9 cellular contexts compared by ENCODE assay signal in genomic region chr1:78650114-78650513, GRCh38. TPM values are rescaled to one million over a fixed set of nuclear protein-coding genes. Genes with fewer than 3 reads are reported as not detected.
A peak's percentile ranks its signal among the peaks of the same experiment; 100 is the strongest.
DNase-seq lines count a peak whose midpoint lies in the region; ATAC-seq and TF ChIP-seq lines count a peak whose summit lies in the region.
"Had no signal": no experiment of that assay in that cellular context is flagged by ENCODE, and none has a peak within 500 bp of the region (broad histone marks: within the 10 kb centered on the region; RNA-seq: fewer than 3 reads in every experiment).

No MANE protein-coding gene starts in this region.

- peaks cover 1% of the 10 kb centered on the region for H3K36me3 ChIP-seq in left ventricle myocardium inferior
- no peaks in the 10 kb centered on the region for H3K36me3 ChIP-seq in suprapubic skin

- peaks cover 36% of the 10 kb centered on the region for H3K9me3 Mint-ChIP-seq in T-helper 1 cell treated with Interleukin-12 subunit alpha and Interleukin-12 subunit beta and Interleukin-4 antibody, amounts not matched to agents 30 μg/mL and 1 μg/mL, for 36 hours

- no peaks in the 10 kb centered on the region for H3K27me3 ChIP-seq in left ventricle myocardium inferior (ENCODE audit: low read depth)
- H3K27me3 ChIP-seq in suprapubic skin: no peaks in the 10 kb centered on the region

- DNase-seq in T-helper 1 cell (no peak), T-helper 17 cell (no peak), left ventricle myocardium inferior (no peak), suprapubic skin (ENCODE audit: low spot score in 2 of 2) (no peak), NCI-H748 (lab: John Stamatoyannopoulos, UW; ENCODE audit: unreplicated experiment) (no peak), T-helper 9 cell (no peak)
- no peak for DNase-seq in stimulated activated CD4-positive, alpha-beta T cell treated with anti-CD3 and anti-CD28 coated beads, Interleukin-1b, Interleukin-23, amount 100 ng/mL, for 48 hours

- no peak for TF ChIP-seq POLR2A in suprapubic skin (IDR thresholded peaks at IDR 0.05)

- H3K27ac ChIP-seq in left ventricle myocardium inferior (replicated peaks) (peak overlapping the region; percentile 77), suprapubic skin (peak overlapping the region; percentile 4)
- H3K27ac ChIP-seq: A549 had no signal

- WGBS in suprapubic skin: 33% methylated on average over 4 of the region's 4 CpGs

- H3K27me3 Mint-ChIP-seq in T-helper 1 cell treated with Interleukin-12 subunit alpha and Interleukin-12 subunit beta and Interleukin-4 antibody, amounts not matched to agents 30 μg/mL and 1 μg/mL, for 36 hours (ENCODE audit: low read depth): no peaks in the 10 kb centered on the region
- no peaks in the 10 kb centered on the region for H3K27me3 Mint-ChIP-seq in T-helper 17 cell

- H3K27ac Mint-ChIP-seq in T-helper 1 cell treated with Interleukin-12 subunit alpha and Interleukin-12 subunit beta and Interleukin-4 antibody, amounts not matched to agents 30 μg/mL and 1 μg/mL, for 36 hours: peak overlapping the region; percentile 89
- peak overlapping the region; percentile 94 for H3K27ac Mint-ChIP-seq in T-helper 17 cell

- H3K36me3 Mint-ChIP-seq in T-helper 1 cell treated with Interleukin-12 subunit alpha and Interleukin-12 subunit beta and Interleukin-4 antibody, amounts not matched to agents 30 μg/mL and 1 μg/mL, for 36 hours (ENCODE audit: low read depth): peaks cover 63% of the 10 kb centered on the region
- H3K36me3 Mint-ChIP-seq in T-helper 17 cell (ENCODE audit: low read depth): no peaks in the 10 kb centered on the region

- TF ChIP-seq EP300 in suprapubic skin (IDR thresholded peaks at IDR 0.05): no peak

- H3K4me3 Mint-ChIP-seq in T-helper 1 cell treated with Interleukin-12 subunit alpha and Interleukin-12 subunit beta and Interleukin-4 antibody, amounts not matched to agents 30 μg/mL and 1 μg/mL, for 36 hours: peak overlapping the region; percentile 91
- H3K4me3 Mint-ChIP-seq in T-helper 17 cell: peak overlapping the region; percentile 93

- H3K4me1 ChIP-seq in left ventricle myocardium inferior: peaks cover 41% of the 10 kb centered on the region
- H3K4me1 ChIP-seq in suprapubic skin: peaks cover 15% of the 10 kb centered on the region
- H3K4me1 ChIP-seq: A549 had no signal

- TF ChIP-seq CTCF in left ventricle myocardium inferior (IDR thresholded peaks at IDR 0.05; ENCODE audit: borderline replicate concordance) (no peak), suprapubic skin (IDR thresholded peaks at IDR 0.05) (no peak)

- ATAC-seq in T-helper 17 cell: peak; percentile 7
- ATAC-seq: A549 had no signal

- peak overlapping the region; percentile 61 for H3K4me3 ChIP-seq in left ventricle myocardium inferior
- peak overlapping the region; percentile 41 for H3K4me3 ChIP-seq in suprapubic skin
- H3K4me3 ChIP-seq: A549 had no signal

- intact Hi-C loops in left ventricle myocardium inferior (cut with micrococcal nuclease): no loop called here

- H3K9me3 ChIP-seq in T-helper 17 cell (ENCODE audit: control insufficient read depth, low read length, poor library complexity, severe bottlenecking): no peaks in the 10 kb centered on the region
- no peaks in the 10 kb centered on the region for H3K9me3 ChIP-seq in left ventricle myocardium inferior (replicated peaks)
- no peaks in the 10 kb centered on the region for H3K9me3 ChIP-seq in suprapubic skin
- H3K9me3 ChIP-seq: A549 had no signal

- H3K4me1 Mint-ChIP-seq in T-helper 1 cell treated with Interleukin-12 subunit alpha and Interleukin-12 subunit beta and Interleukin-4 antibody, amounts not matched to agents 30 μg/mL and 1 μg/mL, for 36 hours (ENCODE audit: low read depth): peaks cover 48% of the 10 kb centered on the region
- peaks cover 36% of the 10 kb centered on the region for H3K4me1 Mint-ChIP-seq in T-helper 17 cell

RNA-seq across cellular contexts. Expression of gene IFI44, which starts 0.5 kb away (rescaled TPM):
- total RNA-seq in T-helper 17 cell (10 to 100 TPM; 72.5 to 89.4 TPM), left ventricle myocardium inferior (6.6 TPM), suprapubic skin (1 to 10 TPM; 1.8 to 7.1 (median 2.7) TPM)

RNA-seq across cellular contexts. Expression of gene IFI44L, which starts 29.9 kb away (rescaled TPM):
- 10 to 100 TPM; 21.0 to 25.2 TPM for total RNA-seq in T-helper 17 cell
- total RNA-seq in left ventricle myocardium inferior: 5.4 TPM
- total RNA-seq in suprapubic skin: 1 to 10 TPM in 3 of 4 donors, under 1 TPM in 1; 0.57 to 4.6 (median 2.2) TPM
